12 cellular contexts compared by ENCODE assay signal in the genomic region with DNA sequence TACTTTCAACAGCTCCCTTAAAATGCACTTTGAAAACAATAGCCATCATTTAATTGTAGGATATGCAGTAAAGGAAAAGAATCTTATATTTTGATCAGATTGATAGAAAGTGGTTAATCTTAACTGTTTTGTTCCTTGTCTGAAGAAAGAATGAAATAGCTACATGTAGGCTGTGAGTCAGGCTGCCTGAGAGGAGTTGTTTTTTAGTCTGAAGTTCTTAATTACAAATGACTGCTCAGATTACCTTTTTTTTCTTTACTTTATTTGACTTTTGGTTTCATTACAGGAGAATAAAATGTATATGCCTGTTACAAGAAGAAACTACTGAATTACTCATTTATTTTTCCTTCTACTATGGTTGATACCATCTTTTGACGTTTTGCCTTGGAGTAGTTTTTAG.
"Had no signal": no experiment of that assay in that cellular context is flagged by ENCODE, and none has a peak within 500 bp of the region (broad histone marks: within the 10 kb centered on the region; RNA-seq: fewer than 3 reads in every experiment).

No MANE protein-coding gene starts in this region.

- ATAC-seq: left lobe of liver, T-helper 17 cell had no signal

- H3K4me1 Mint-ChIP-seq: T-helper 17 cell had no signal

- H3K9me3 Mint-ChIP-seq: stimulated activated naive CD8-positive, alpha-beta T cell treated with anti-CD3 and anti-CD28 coated beads, Interleukin-15, Interleukin-2, amounts not matched to agents 100 ng/mL and 50 ng/mL, for 24 hours; type B pancreatic cell had no signal

- DNase-seq: activated CD4-positive, CD25-positive, alpha-beta regulatory T cell; activated CD8-positive, alpha-beta memory T cell treated with anti-CD3 and anti-CD28 coated beads, Interleukin-2, amount 50 U/mL, for 48 hours; activated gamma-delta T cell; midbrain; SIG-M5; stimulated activated CD4-positive, alpha-beta T cell treated with anti-CD3 and anti-CD28 coated beads, Interleukin-4, amount 100 ng/mL, for 4 hours; stimulated activated CD8-positive, alpha-beta memory T cell treated with anti-CD3 and anti-CD28 coated beads, Interleukin-4, amount 100 ng/mL, for 48 hours; T-helper 17 cell had no signal

- H3K27ac Mint-ChIP-seq: progenitor cell of endocrine pancreas; stimulated activated naive CD8-positive, alpha-beta T cell treated with anti-CD3 and anti-CD28 coated beads, Interleukin-15, Interleukin-2, amounts not matched to agents 100 ng/mL and 50 ng/mL, for 24 hours; T-helper 17 cell; type B pancreatic cell had no signal

- H3K4me3 Mint-ChIP-seq: stimulated activated naive CD8-positive, alpha-beta T cell treated with anti-CD3 and anti-CD28 coated beads, Interleukin-15, Interleukin-2, amounts not matched to agents 100 ng/mL and 50 ng/mL, for 24 hours; T-helper 17 cell; type B pancreatic cell had no signal

- H3K27me3 Mint-ChIP-seq: progenitor cell of endocrine pancreas; stimulated activated naive CD8-positive, alpha-beta T cell treated with anti-CD3 and anti-CD28 coated beads, Interleukin-15, Interleukin-2, amounts not matched to agents 100 ng/mL and 50 ng/mL, for 24 hours; T-helper 17 cell; type B pancreatic cell had no signal
